ENCODE assay signal across 8 cellular contexts in the genomic region with DNA sequence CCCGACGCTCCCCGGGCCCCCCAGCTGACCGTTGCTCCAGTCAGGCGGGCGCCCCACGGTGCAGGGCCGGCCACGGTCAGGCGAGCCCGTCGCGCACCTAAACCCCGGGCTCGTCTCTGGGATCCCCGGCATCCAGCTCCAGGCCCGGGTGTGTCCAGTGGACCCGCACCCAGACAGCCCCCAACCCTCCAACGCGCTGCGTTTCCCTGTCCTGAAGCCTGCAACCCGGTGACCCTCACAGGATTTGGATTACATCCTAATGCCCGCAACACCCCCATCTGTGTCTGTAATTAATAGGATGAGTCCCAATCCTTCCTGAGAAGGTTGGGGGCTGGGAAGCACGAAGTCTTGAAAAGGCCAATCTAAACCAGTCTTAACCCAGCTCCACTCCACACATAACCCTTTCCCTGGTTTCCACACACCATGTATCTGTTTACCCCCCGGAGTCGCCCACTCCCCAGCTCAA. TPM values are rescaled to one million over a fixed set of nuclear protein-coding genes. Genes with fewer than 3 reads are reported as not detected.
DNase-seq lines count a peak whose midpoint lies in the region; ATAC-seq and TF ChIP-seq lines count a peak whose summit lies in the region.

No MANE protein-coding gene starts in this region.

- H3K27ac Mint-ChIP-seq in natural killer cell, result peak overlapping the region; percentile 7 to 61

- H3K4me1 ChIP-seq in BE2C, result peaks cover 17% of the 10 kb centered on the region

- no peak for DNase-seq in BE2C
- no peak for DNase-seq in Jurkat, Clone E6-1 (ENCODE audit: low read depth, low spot score)
- DNase-seq in cerebellum (ENCODE audit: low spot score), result peak; percentile 29
- no peak for DNase-seq in natural killer cell
- no peak for DNase-seq in UCSD-AML1 (lab: John Stamatoyannopoulos, UW; ENCODE audit: unreplicated experiment)
- DNase-seq in superior temporal gyrus (ENCODE audit: extremely low spot score), result no peak
- DNase-seq in HEK293T (ENCODE audit: extremely low spot score), result no peak

- H3K36me3 ChIP-seq in BE2C, result no peaks in the 10 kb centered on the region

- H3K4me1 Mint-ChIP-seq in natural killer cell, result peaks cover 14 to 20% of the 10 kb centered on the region in 2 donors

- CTCF ChIA-PET in HEK293T (lab: Yijun Ruan, JAX), result interaction anchor here (0.7 to 3.9 kb wide), 4 partner anchors 9 to 27 kb away, joined by 4 to 36 read pairs (median 17); no protein-coding TSS in a partner anchor

- H3K27me3 Mint-ChIP-seq in natural killer cell (ENCODE audit: low read depth in 2 of 2), result no peaks in the 10 kb centered on the region

- POLR2A ChIA-PET in HEK293T (lab: Yijun Ruan, JAX), result interaction anchor here (0.9 to 6.4 kb wide), 8 partner anchors 8 to 32 kb away, joined by 3 to 76 read pairs (median 6); partner anchors contain the start of genes DCAF11, NRL and PCK2

- H3K4me3 ChIP-seq in BE2C (ENCODE audit: low read depth, low read length), result peak overlapping the region; percentile 60
- H3K4me3 ChIP-seq in Jurkat, Clone E6-1 (ENCODE audit: low read length), result peak overlapping the region; percentile 51

- no peaks in the 10 kb centered on the region for H3K27me3 ChIP-seq in BE2C

- H3K9me3 ChIP-seq in BE2C, result no peaks in the 10 kb centered on the region

- no peaks in the 10 kb centered on the region for H3K36me3 Mint-ChIP-seq in natural killer cell

- intact Hi-C loops in natural killer cell (cut with micrococcal nuclease), result no loop called here

- ATAC-seq in natural killer cell, result no peak
- ATAC-seq in GM21619 (IDR thresholded peaks at IDR 0.05; ENCODE audit: unreplicated experiment), result no peak

- peak overlapping the region; percentile 90 for H3K4me3 Mint-ChIP-seq in natural killer cell

- TF ChIP-seq CTCF in BE2C (IDR thresholded peaks at IDR 0.05; ENCODE audit: low read depth, low read length) (no peak), natural killer cell (IDR thresholded peaks at IDR 0.05) (no peak)

- H3K9me3 Mint-ChIP-seq in natural killer cell, result no peaks in the 10 kb centered on the region

TF ChIP-seq in HEK293T, 16 proteins besides CTCF, POLR2A, EP300 and RAD21:
- TF ChIP-seq LEF1 (IDR thresholded peaks at IDR 0.05; ENCODE audit: borderline replicate concordance) (no peak), ARNT (IDR thresholded peaks at IDR 0.05) (no peak), ELF4 (IDR thresholded peaks at IDR 0.05) (no peak), NFRKB (IDR thresholded peaks at IDR 0.05) (no peak), PKNOX1 (IDR thresholded peaks at IDR 0.05) (no peak), HDGF (IDR thresholded peaks at IDR 0.05; ENCODE audit: borderline replicate concordance) (no peak), FOXM1 (IDR thresholded peaks at IDR 0.05; ENCODE audit: borderline replicate concordance) (no peak), CTBP1 (IDR thresholded peaks at IDR 0.05; ENCODE audit: borderline replicate concordance) (no peak), BHLHE40 (IDR thresholded peaks at IDR 0.05; ENCODE audit: borderline replicate concordance) (no peak), FOXK2 (IDR thresholded peaks at IDR 0.05) (no peak), FOXA1 (IDR thresholded peaks at IDR 0.05) (no peak), ZNF384 (IDR thresholded peaks at IDR 0.05) (no peak), L3MBTL2 (conservative IDR thresholded peaks at IDR 0.05) (no peak), SUZ12 (IDR thresholded peaks at IDR 0.05) (no peak), SP1 (IDR thresholded peaks at IDR 0.05) (no peak), TARDBP (IDR thresholded peaks at IDR 0.05) (no peak)

RNA-seq across cellular contexts. Expression of gene CPNE6, which starts 10.4 kb away (rescaled TPM):
- polyA plus RNA-seq in BE2C (2012; ENCODE audit: insufficient read depth, insufficient read length, low read depth), result not detected
- not detected for polyA plus RNA-seq in Jurkat, Clone E6-1 (2012; ENCODE audit: insufficient read depth, insufficient read length)
- total RNA-seq in cerebellum (0.36 TPM), natural killer cell (not detected)

RNA-seq across cellular contexts. Expression of gene PCK2, which starts 12.3 kb away (rescaled TPM):
- polyA plus RNA-seq in BE2C (2012; ENCODE audit: insufficient read depth, insufficient read length, low read depth), result 43.9 TPM
- polyA plus RNA-seq in Jurkat, Clone E6-1 (2012; ENCODE audit: insufficient read depth, insufficient read length), result 19.9 TPM
- 2.5 TPM for total RNA-seq in cerebellum
- 10 to 100 TPM in 2 of 3 donors, 1 to 10 TPM in 1; 9.8 to 13.8 (median 12.3) TPM for total RNA-seq in natural killer cell

RNA-seq across cellular contexts. Expression of gene CARMIL3, which starts 30.0 kb away (rescaled TPM):
- polyA plus RNA-seq in BE2C (2012; ENCODE audit: insufficient read depth, insufficient read length, low read depth), result 19.2 TPM
- polyA plus RNA-seq in Jurkat, Clone E6-1 (2012; ENCODE audit: insufficient read depth, insufficient read length), result 3.2 TPM
- total RNA-seq in cerebellum (34.0 TPM), natural killer cell (10 to 100 TPM; 17.8 to 28.6 (median 18.6) TPM)

RNA-seq across cellular contexts. Expression of gene DCAF11, which starts 32.8 kb away (rescaled TPM):
- 50.6 TPM for polyA plus RNA-seq in BE2C (2012; ENCODE audit: insufficient read depth, insufficient read length, low read depth)
- 81.8 TPM for polyA plus RNA-seq in Jurkat, Clone E6-1 (2012; ENCODE audit: insufficient read depth, insufficient read length)
- 46.2 TPM for total RNA-seq in cerebellum
- total RNA-seq in natural killer cell, result 10 to 100 TPM; 77.5 to 99.3 (median 96.3) TPM

RNA-seq across cellular contexts. Expression of gene NRL, which starts 33.0 kb away (rescaled TPM):
- polyA plus RNA-seq in BE2C (2012; ENCODE audit: insufficient read depth, insufficient read length, low read depth), result 2.8 TPM
- polyA plus RNA-seq in Jurkat, Clone E6-1 (2012; ENCODE audit: insufficient read depth, insufficient read length), result 3.0 TPM
- total RNA-seq in cerebellum, result 1.5 TPM
- total RNA-seq in natural killer cell, result 1 to 10 TPM in 2 of 3 donors, under 1 TPM in 1; 0.78 to 3.3 (median 2.8) TPM
